In genomic region chr6:135087403-135087802, GRCh38 we compare ENCODE assay signal across 8 cellular contexts. TPM values are rescaled to one million over a fixed set of nuclear protein-coding genes. Genes with fewer than 3 reads are reported as not detected.
A peak's percentile ranks its signal among the peaks of the same experiment; 100 is the strongest.
DNase-seq lines count a peak whose midpoint lies in the region; ATAC-seq and FAIRE-seq lines count a peak whose summit lies in the region.

No MANE protein-coding gene starts in this region.

- peaks cover 3% of the 10 kb centered on the region for H3K9me3 Mint-ChIP-seq in activated CD8-positive, alpha-beta memory T cell treated with anti-CD3 and anti-CD28 coated beads, Interleukin-2, amount 10 ng/mL, durations not matched to agents 7 days and 5 days (ENCODE audit: low read depth)
- H3K9me3 Mint-ChIP-seq in stimulated activated effector memory CD8-positive, alpha-beta T cell treated with anti-CD3 and anti-CD28 coated beads, Interleukin-12 subunit alpha, Interleukin-12 subunit beta, amount 100 ng/mL, for 72 hours: no peaks in the 10 kb centered on the region

- CTCF ChIA-PET in activated CD8-positive, alpha-beta memory T cell treated with anti-CD3 and anti-CD28 coated beads, Interleukin-2, amount 10 ng/mL, durations not matched to agents 7 days and 5 days (lab: Charles Lee): interaction anchor here (0.8 to 3.2 kb wide), 21 partner anchors 11 to 122 kb away, joined by 3 to 21 read pairs (median 5); partner anchors contain the start of genes HBS1L and MYB

- no peak overlapping the region for H3K27ac ChIP-seq in small intestine (ENCODE audit: low read depth in 1 of 2, low read length in 1 of 2)

- in situ Hi-C loops in KBM-7 (cut with MboI; ENCODE audit: low pct_unique_long_range_greater_than_20kb, low sequenced_read_pairs): no loop called here

- no peaks in the 10 kb centered on the region for H3K9me3 ChIP-seq in small intestine (ENCODE audit: control insufficient read depth, low read depth)

- peak; percentile 3 for ATAC-seq in activated CD8-positive, alpha-beta memory T cell treated with anti-CD3 and anti-CD28 coated beads, Interleukin-2, amount 10 ng/mL, durations not matched to agents 7 days and 5 days
- ATAC-seq in stimulated activated effector memory CD8-positive, alpha-beta T cell treated with anti-CD3 and anti-CD28 coated beads, Interleukin-12 subunit alpha, Interleukin-12 subunit beta, amount 100 ng/mL, for 72 hours: no peak

- DNase-seq in activated CD8-positive, alpha-beta memory T cell treated with anti-CD3 and anti-CD28 coated beads, Interleukin-2, amount 10 ng/mL, durations not matched to agents 7 days and 5 days: peak; percentile 53
- no peak for DNase-seq in activated CD8-positive, alpha-beta memory T cell treated with anti-CD3 and anti-CD28 coated beads for 24 hours
- DNase-seq in KBM-7: peak; percentile 46
- peak; percentile 41 to 50 for DNase-seq in activated T-cell treated with anti-CD3 and anti-CD28 coated beads, Interleukin-2, amount 50 U/mL, for 48 hours
- no peak for DNase-seq in stimulated activated effector memory CD8-positive, alpha-beta T cell treated with anti-CD3 and anti-CD28 coated beads, Interleukin-12 subunit alpha, Interleukin-12 subunit beta, amount 100 ng/mL, for 72 hours (ENCODE audit: low spot score in 2 of 2)
- DNase-seq in GM19239 (ENCODE audit: insufficient read length, low spot score): no peak
- DNase-seq in activated CD4-positive, CD25-positive, alpha-beta regulatory T cell treated with anti-CD3 and anti-CD28 coated beads, Interleukin-2, amount 50 U/mL, for 72 hours: no peak
- no peak for DNase-seq in small intestine

- peaks cover 68% of the 10 kb centered on the region for H3K4me1 Mint-ChIP-seq in activated CD8-positive, alpha-beta memory T cell treated with anti-CD3 and anti-CD28 coated beads, Interleukin-2, amount 10 ng/mL, durations not matched to agents 7 days and 5 days
- peaks cover 69% of the 10 kb centered on the region for H3K4me1 Mint-ChIP-seq in stimulated activated effector memory CD8-positive, alpha-beta T cell treated with anti-CD3 and anti-CD28 coated beads, Interleukin-12 subunit alpha, Interleukin-12 subunit beta, amount 100 ng/mL, for 72 hours

- H3K4me3 ChIP-seq in small intestine (ENCODE audit: low read depth in 1 of 2, low read length in 2 of 2): no peak overlapping the region

- 79 to 89% (median 82%) methylated on average over 3 of the region's 3 CpGs for WGBS in small intestine, 3 donors

- no peaks in the 10 kb centered on the region for H3K4me1 ChIP-seq in small intestine (ENCODE audit: control insufficient read depth in 2 of 2, insufficient read depth in 1 of 2, low read depth in 1 of 2, low read length in 1 of 2)

- peaks cover 11% of the 10 kb centered on the region for H3K36me3 Mint-ChIP-seq in activated CD8-positive, alpha-beta memory T cell treated with anti-CD3 and anti-CD28 coated beads, Interleukin-2, amount 10 ng/mL, durations not matched to agents 7 days and 5 days
- peaks cover 6% of the 10 kb centered on the region for H3K36me3 Mint-ChIP-seq in stimulated activated effector memory CD8-positive, alpha-beta T cell treated with anti-CD3 and anti-CD28 coated beads, Interleukin-12 subunit alpha, Interleukin-12 subunit beta, amount 100 ng/mL, for 72 hours

- H3K27me3 Mint-ChIP-seq in activated CD8-positive, alpha-beta memory T cell treated with anti-CD3 and anti-CD28 coated beads, Interleukin-2, amount 10 ng/mL, durations not matched to agents 7 days and 5 days: no peaks in the 10 kb centered on the region

- H3K27ac Mint-ChIP-seq in activated CD8-positive, alpha-beta memory T cell treated with anti-CD3 and anti-CD28 coated beads, Interleukin-2, amount 10 ng/mL, durations not matched to agents 7 days and 5 days: peak overlapping the region; percentile 89
- peak overlapping the region; percentile 87 for H3K27ac Mint-ChIP-seq in stimulated activated effector memory CD8-positive, alpha-beta T cell treated with anti-CD3 and anti-CD28 coated beads, Interleukin-12 subunit alpha, Interleukin-12 subunit beta, amount 100 ng/mL, for 72 hours

- no peaks in the 10 kb centered on the region for H3K27me3 ChIP-seq in small intestine (ENCODE audit: control insufficient read depth in 2 of 2, insufficient read depth in 2 of 2, low read length in 2 of 2)

- peak overlapping the region; percentile 63 for H3K4me3 Mint-ChIP-seq in activated CD8-positive, alpha-beta memory T cell treated with anti-CD3 and anti-CD28 coated beads, Interleukin-2, amount 10 ng/mL, durations not matched to agents 7 days and 5 days
- peak overlapping the region; percentile 67 for H3K4me3 Mint-ChIP-seq in stimulated activated effector memory CD8-positive, alpha-beta T cell treated with anti-CD3 and anti-CD28 coated beads, Interleukin-12 subunit alpha, Interleukin-12 subunit beta, amount 100 ng/mL, for 72 hours

- no peaks in the 10 kb centered on the region for H3K36me3 ChIP-seq in small intestine (ENCODE audit: control insufficient read depth in 2 of 2, insufficient read depth in 2 of 2, low read length in 2 of 2)

- FAIRE-seq in GM19239 (lab: Jason Lieb, UNC) (no peak), small intestine (lab: Jason Lieb, UNC) (no peak)

RNA-seq across cellular contexts. Expression of gene HBS1L, which starts 32.8 kb away (rescaled TPM):
- 100 to 1,000 TPM in 1 of 2 experiments, 10 to 100 TPM in 1; 92.2 to 112 TPM for total RNA-seq in activated CD8-positive, alpha-beta memory T cell treated with anti-CD3 and anti-CD28 coated beads, Interleukin-2, amount 10 ng/mL, durations not matched to agents 7 days and 5 days
- 10 to 100 TPM; 23.0 to 34.7 (median 26.7) TPM for polyA plus RNA-seq in small intestine

Comparison
In these comparisons a context has a peak if more than half of its experiments do, and no peak if none do; other contexts are left out.
1. DNase-seq: peak in activated CD8-positive, alpha-beta memory T cell treated with anti-CD3 and anti-CD28 coated beads, Interleukin-2, amount 10 ng/mL, durations not matched to agents 7 days and 5 days (single experiment), KBM-7 (single experiment) and activated T-cell treated with anti-CD3 and anti-CD28 coated beads, Interleukin-2, amount 50 U/mL, for 48 hours (2 of 2); none in activated CD8-positive, alpha-beta memory T cell treated with anti-CD3 and anti-CD28 coated beads for 24 hours (single experiment), stimulated activated effector memory CD8-positive, alpha-beta T cell treated with anti-CD3 and anti-CD28 coated beads, Interleukin-12 subunit alpha, Interleukin-12 subunit beta, amount 100 ng/mL, for 72 hours (0 of 2), GM19239 (single experiment), activated CD4-positive, CD25-positive, alpha-beta regulatory T cell treated with anti-CD3 and anti-CD28 coated beads, Interleukin-2, amount 50 U/mL, for 72 hours (single experiment) and small intestine (single experiment).